Comparison of ENCODE assay signal across 8 cellular contexts in the genomic region with DNA sequence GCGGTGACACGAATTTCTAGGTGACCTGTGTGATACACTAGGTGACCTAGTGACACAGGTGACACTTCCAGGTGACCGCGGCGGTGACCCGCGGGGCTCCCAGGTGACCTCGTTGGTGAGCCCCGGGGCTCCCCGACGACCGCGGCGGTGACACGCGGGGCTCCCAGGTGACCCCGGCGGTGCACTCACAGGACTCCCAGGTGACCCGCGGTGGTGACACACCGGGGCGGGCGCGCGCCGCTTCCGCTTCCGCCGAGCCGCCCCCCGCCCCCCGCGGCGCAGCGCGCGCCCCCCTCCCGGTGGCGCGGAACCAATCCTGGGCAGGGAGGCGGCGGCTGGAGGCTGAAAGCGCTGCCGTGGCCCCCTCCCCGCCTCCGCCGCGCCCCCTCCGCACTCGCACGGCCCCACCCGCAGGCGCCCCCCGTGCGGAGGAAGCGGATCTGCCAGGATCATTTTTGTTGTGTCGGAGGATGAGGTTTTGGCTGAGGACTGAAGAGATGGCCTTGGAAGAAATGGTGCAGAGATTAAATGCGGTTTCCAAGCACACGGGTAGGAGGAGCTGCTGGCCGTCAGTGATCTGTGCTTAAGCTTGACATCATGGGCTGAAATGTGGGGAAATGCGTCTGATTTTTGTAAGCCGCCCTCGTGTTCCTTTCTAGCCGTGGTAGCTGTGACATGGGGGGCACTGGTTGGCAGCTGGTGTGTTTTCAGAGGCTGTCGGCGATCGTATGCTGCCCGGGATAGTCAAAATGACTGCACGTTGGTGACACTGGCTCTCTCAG. TPM values are rescaled to one million over a fixed set of nuclear protein-coding genes. Genes with fewer than 3 reads are reported as not detected.
DNase-seq lines count a peak whose midpoint lies in the region; ATAC-seq lines count a peak whose summit lies in the region.

Gene MCF2L, plus strand, starts transcription at position 305 of the 782 bp plus-strand sequence. Its CDS starts 166 bp downstream, at position 471.

- H3K4me1 ChIP-seq in ES-I3 (ENCODE audit: insufficient read depth, low read length) (peaks cover 6% of the 10 kb centered on the region; the same call in 1 of the 2 replicates), ectodermal cell (ENCODE audit: control insufficient read depth, insufficient read depth, low read length) (no peaks in the 10 kb centered on the region)

- H3K9me3 ChIP-seq in ES-I3 (ENCODE audit: control insufficient read depth, insufficient read depth, low read length) (no peaks in the 10 kb centered on the region; the same call in 1 of the 2 replicates), ectodermal cell (ENCODE audit: control insufficient read depth, low read length) (no peaks in the 10 kb centered on the region)

- no peak within 1 kb of the TSS for H3K27ac ChIP-seq in ectodermal cell (ENCODE audit: insufficient read depth, low read depth, low read length, poor library complexity, severe bottlenecking)

- WGBS in ectodermal cell, 2 experiments: 1 to 2% methylated on average over 69 of the region's 69 CpGs

- peak; percentile 36 for DNase-seq in NCI-H1694 (lab: John Stamatoyannopoulos, UW)
- DNase-seq in activated CD4-positive, alpha-beta T cell treated with anti-CD3 and anti-CD28 coated beads, Interleukin-2, amount 50 U/mL, for 24 hours (ENCODE audit: low read depth in 1 of 2, low spot score in 1 of 2): peak; percentile 11 to 29
- DNase-seq in lung microvascular endothelial cell (ENCODE audit: low read depth in 2 of 2): peak; percentile 35 to 39
- DNase-seq in stimulated activated CD4-positive, alpha-beta T cell treated with anti-CD3 and anti-CD28 coated beads, TNF-alpha, amount 100 ng/mL, for 4 hours (ENCODE audit: low read depth in 3 of 3): peak; percentile 28 to 50 (median 36)

- H3K36me3 ChIP-seq in ES-I3 (ENCODE audit: insufficient read depth, low read length) (no peaks in the 10 kb centered on the region), ectodermal cell (ENCODE audit: control insufficient read depth, insufficient read depth, low read length) (no peaks in the 10 kb centered on the region)

- ATAC-seq in GM21423 (IDR thresholded peaks at IDR 0.05; ENCODE audit: unreplicated experiment): no peak
- no peak for ATAC-seq in GM21367 (IDR thresholded peaks at IDR 0.05; ENCODE audit: unreplicated experiment)

- H3K9ac ChIP-seq in ES-I3 (ENCODE audit: low read depth, low read length): peak within 1 kb of the TSS; percentile 78

- peak within 1 kb of the TSS; percentile 45 for H3K4me3 ChIP-seq in ectodermal cell (ENCODE audit: insufficient read depth, low read depth, low read length)

- H3K27me3 ChIP-seq in ectodermal cell (ENCODE audit: control insufficient read depth, insufficient read depth, low read length, poor library complexity, severe bottlenecking): peaks cover 36% of the 10 kb centered on the region

RNA-seq across cellular contexts. Expression of gene MCF2L, which starts in this region (rescaled TPM):
- polyA plus RNA-seq in ectodermal cell (2013, experiment 1 of 4): 40.0 TPM
- polyA plus RNA-seq in ectodermal cell (2013, experiment 2 of 4): 57.3 TPM
- polyA plus RNA-seq in ectodermal cell (2013, experiment 3 of 4): 29.8 TPM
- 32.4 TPM for polyA plus RNA-seq in ectodermal cell (2013, experiment 4 of 4)
- 3.5 and 10.9 TPM in 2 replicates for total RNA-seq in lung microvascular endothelial cell
